In genomic region chr7:135171581-135172291, GRCh38 we compare ENCODE assay signal across 2 cellular contexts.
TF ChIP-seq lines count a peak whose summit lies in the region.
"Not testable (repeated sequence)": the region's sequence is repeated elsewhere in the genome, so short reads cannot be mapped to it uniquely, and the experiment has no call there.

No MANE protein-coding gene starts in this region.

TF ChIP-seq in WTC11, 78 proteins besides CTCF, POLR2A, EP300 and RAD21:
- TF ChIP-seq GABPB1 (CRISPR knock-in tag; IDR thresholded peaks at IDR 0.05) = peak; percentile 94

TF ChIP-seq in HepG2, 621 proteins besides CTCF, POLR2A, EP300 and RAD21 (continues in another document):
- TF ChIP-seq ERF (CRISPR knock-in tag; IDR thresholded peaks at IDR 0.05) = 0 out of 2 replicates have a peak, but pooled peaks have one; percentile 15
- peak; percentile 58; the same call in 1 of the 2 replicates for TF ChIP-seq ZBTB20 (CRISPR knock-in tag; IDR thresholded peaks at IDR 0.05; ENCODE audit: borderline replicate concordance, low read depth)
- not testable (repeated sequence) for TF ChIP-seq LCORL (IDR thresholded peaks at IDR 0.05); SOX13 (IDR thresholded peaks at IDR 0.05); GABPA (CRISPR knock-in tag; IDR thresholded peaks at IDR 0.05; ENCODE audit: low read depth)
- TF ChIP-seq LCORL (CRISPR knock-in tag; IDR thresholded peaks at IDR 0.05) = peak; percentile 59
- TF ChIP-seq, protein P1, sequence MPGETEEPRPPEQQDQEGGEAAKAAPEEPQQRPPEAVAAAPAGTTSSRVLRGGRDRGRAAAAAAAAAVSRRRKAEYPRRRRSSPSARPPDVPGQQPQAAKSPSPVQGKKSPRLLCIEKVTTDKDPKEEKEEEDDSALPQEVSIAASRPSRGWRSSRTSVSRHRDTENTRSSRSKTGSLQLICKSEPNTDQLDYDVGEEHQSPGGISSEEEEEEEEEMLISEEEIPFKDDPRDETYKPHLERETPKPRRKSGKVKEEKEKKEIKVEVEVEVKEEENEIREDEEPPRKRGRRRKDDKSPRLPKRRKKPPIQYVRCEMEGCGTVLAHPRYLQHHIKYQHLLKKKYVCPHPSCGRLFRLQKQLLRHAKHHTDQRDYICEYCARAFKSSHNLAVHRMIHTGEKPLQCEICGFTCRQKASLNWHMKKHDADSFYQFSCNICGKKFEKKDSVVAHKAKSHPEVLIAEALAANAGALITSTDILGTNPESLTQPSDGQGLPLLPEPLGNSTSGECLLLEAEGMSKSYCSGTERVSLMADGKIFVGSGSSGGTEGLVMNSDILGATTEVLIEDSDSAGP (CRISPR knock-in tag; IDR thresholded peaks at IDR 0.05; ENCODE audit: borderline replicate concordance) = 0 out of 2 replicates have a peak, but pooled peaks have one; percentile 57
- TF ChIP-seq, protein P2, sequence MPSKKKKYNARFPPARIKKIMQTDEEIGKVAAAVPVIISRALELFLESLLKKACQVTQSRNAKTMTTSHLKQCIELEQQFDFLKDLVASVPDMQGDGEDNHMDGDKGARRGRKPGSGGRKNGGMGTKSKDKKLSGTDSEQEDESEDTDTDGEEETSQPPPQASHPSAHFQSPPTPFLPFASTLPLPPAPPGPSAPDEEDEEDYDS (CRISPR knock-in tag; IDR thresholded peaks at IDR 0.05) = peak; percentile 77
- TF ChIP-seq ZNF264 (CRISPR knock-in tag; IDR thresholded peaks at IDR 0.05) = peak; percentile 7; the same call in 1 of the 2 replicates
- TF ChIP-seq FOXJ3 (CRISPR knock-in tag; IDR thresholded peaks at IDR 0.05; ENCODE audit: borderline replicate concordance) = peak; percentile 34; the same call in 1 of the 2 replicates
- TF ChIP-seq HDAC1 (CRISPR knock-in tag; IDR thresholded peaks at IDR 0.05) = peak; percentile 23; the same call in 1 of the 2 replicates
- peak; percentile 78 for TF ChIP-seq POLR2AphosphoS5 (IDR thresholded peaks at IDR 0.05; ENCODE audit: low read depth, low read length)
- TF ChIP-seq, protein P3, sequence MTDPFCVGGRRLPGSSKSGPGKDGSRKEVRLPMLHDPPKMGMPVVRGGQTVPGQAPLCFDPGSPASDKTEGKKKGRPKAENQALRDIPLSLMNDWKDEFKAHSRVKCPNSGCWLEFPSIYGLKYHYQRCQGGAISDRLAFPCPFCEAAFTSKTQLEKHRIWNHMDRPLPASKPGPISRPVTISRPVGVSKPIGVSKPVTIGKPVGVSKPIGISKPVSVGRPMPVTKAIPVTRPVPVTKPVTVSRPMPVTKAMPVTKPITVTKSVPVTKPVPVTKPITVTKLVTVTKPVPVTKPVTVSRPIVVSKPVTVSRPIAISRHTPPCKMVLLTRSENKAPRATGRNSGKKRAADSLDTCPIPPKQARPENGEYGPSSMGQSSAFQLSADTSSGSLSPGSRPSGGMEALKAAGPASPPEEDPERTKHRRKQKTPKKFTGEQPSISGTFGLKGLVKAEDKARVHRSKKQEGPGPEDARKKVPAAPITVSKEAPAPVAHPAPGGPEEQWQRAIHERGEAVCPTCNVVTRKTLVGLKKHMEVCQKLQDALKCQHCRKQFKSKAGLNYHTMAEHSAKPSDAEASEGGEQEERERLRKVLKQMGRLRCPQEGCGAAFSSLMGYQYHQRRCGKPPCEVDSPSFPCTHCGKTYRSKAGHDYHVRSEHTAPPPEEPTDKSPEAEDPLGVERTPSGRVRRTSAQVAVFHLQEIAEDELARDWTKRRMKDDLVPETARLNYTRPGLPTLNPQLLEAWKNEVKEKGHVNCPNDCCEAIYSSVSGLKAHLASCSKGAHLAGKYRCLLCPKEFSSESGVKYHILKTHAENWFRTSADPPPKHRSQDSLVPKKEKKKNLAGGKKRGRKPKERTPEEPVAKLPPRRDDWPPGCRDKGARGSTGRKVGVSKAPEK (CRISPR knock-in tag; IDR thresholded peaks at IDR 0.05; ENCODE audit: borderline replicate concordance) = 0 out of 2 replicates have a peak, but pooled peaks have one; percentile 44
- peak; percentile 59; the same call in 1 of the 2 replicates for TF ChIP-seq MEIS2 (CRISPR knock-in tag; IDR thresholded peaks at IDR 0.05)
- TF ChIP-seq KAT7 (CRISPR knock-in tag; IDR thresholded peaks at IDR 0.05; ENCODE audit: borderline replicate concordance) = peak; percentile 52; the same call in 1 of the 2 replicates
- 0 out of 2 replicates have a peak, but pooled peaks have one; percentile 30 for TF ChIP-seq NFYB (CRISPR knock-in tag; IDR thresholded peaks at IDR 0.05)
- TF ChIP-seq HNF4A (CRISPR knock-in tag; IDR thresholded peaks at IDR 0.05) = peak; percentile 19; the same call in 1 of the 2 replicates
- TF ChIP-seq ZNF746 (CRISPR knock-in tag; IDR thresholded peaks at IDR 0.05) = 0 out of 2 replicates have a peak, but pooled peaks have one; percentile 46
- TF ChIP-seq SOX13 (CRISPR knock-in tag; conservative IDR thresholded peaks at IDR 0.05 in 1 of 2, IDR thresholded peaks at IDR 0.05 in 1 of 2) = 0 out of 4 replicates have a peak, but pooled peaks of 1 of the 2 experiments have one; percentile 6
- peak; percentile 42; the same call in 1 of the 3 replicates for TF ChIP-seq MXI1 (IDR thresholded peaks at IDR 0.05; ENCODE audit: borderline replicate concordance, low read depth, low read length)
- TF ChIP-seq ZNF331 (CRISPR knock-in tag; IDR thresholded peaks at IDR 0.05) = peak; percentile 16; the same call in 1 of the 2 replicates
- peak; percentile 51; the same call in 1 of the 2 replicates for TF ChIP-seq SMAD1 (CRISPR knock-in tag; IDR thresholded peaks at IDR 0.05; ENCODE audit: borderline replicate concordance, low read depth)
- 0 out of 2 replicates have a peak, but pooled peaks have one; percentile 55 for TF ChIP-seq NFKB2 (CRISPR knock-in tag; IDR thresholded peaks at IDR 0.05; ENCODE audit: borderline replicate concordance)
- peak; percentile 88 for TF ChIP-seq YY1 (IDR thresholded peaks at IDR 0.05; ENCODE audit: insufficient read depth, insufficient replicate concordance, low read depth, low read length)
- TF ChIP-seq PHF20 (CRISPR knock-in tag; IDR thresholded peaks at IDR 0.05) = peak; percentile 17; the same call in 1 of the 2 replicates
- TF ChIP-seq MIER2 (CRISPR knock-in tag; IDR thresholded peaks at IDR 0.05) = 0 out of 2 replicates have a peak, but pooled peaks have one; percentile 15
- TF ChIP-seq CEBPB (IDR thresholded peaks at IDR 0.05; ENCODE audit: borderline replicate concordance, low read depth, low read length) = peak; percentile 98
- TF ChIP-seq HBP1 (CRISPR knock-in tag; IDR thresholded peaks at IDR 0.05; ENCODE audit: low read depth) = peak; percentile 41; the same call in 1 of the 2 replicates
- peak; percentile 18 for TF ChIP-seq XRCC5 (optimal IDR thresholded peaks at IDR 0.05; ENCODE audit: low read length)
- TF ChIP-seq, protein P4, sequence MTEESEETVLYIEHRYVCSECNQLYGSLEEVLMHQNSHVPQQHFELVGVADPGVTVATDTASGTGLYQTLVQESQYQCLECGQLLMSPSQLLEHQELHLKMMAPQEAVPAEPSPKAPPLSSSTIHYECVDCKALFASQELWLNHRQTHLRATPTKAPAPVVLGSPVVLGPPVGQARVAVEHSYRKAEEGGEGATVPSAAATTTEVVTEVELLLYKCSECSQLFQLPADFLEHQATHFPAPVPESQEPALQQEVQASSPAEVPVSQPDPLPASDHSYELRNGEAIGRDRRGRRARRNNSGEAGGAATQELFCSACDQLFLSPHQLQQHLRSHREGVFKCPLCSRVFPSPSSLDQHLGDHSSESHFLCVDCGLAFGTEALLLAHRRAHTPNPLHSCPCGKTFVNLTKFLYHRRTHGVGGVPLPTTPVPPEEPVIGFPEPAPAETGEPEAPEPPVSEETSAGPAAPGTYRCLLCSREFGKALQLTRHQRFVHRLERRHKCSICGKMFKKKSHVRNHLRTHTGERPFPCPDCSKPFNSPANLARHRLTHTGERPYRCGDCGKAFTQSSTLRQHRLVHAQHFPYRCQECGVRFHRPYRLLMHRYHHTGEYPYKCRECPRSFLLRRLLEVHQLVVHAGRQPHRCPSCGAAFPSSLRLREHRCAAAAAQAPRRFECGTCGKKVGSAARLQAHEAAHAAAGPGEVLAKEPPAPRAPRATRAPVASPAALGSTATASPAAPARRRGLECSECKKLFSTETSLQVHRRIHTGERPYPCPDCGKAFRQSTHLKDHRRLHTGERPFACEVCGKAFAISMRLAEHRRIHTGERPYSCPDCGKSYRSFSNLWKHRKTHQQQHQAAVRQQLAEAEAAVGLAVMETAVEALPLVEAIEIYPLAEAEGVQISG (CRISPR knock-in tag; IDR thresholded peaks at IDR 0.05) = peak; percentile 51; the same call in 1 of the 2 replicates
- TF ChIP-seq ZNF781 (CRISPR knock-in tag; IDR thresholded peaks at IDR 0.05; ENCODE audit: borderline replicate concordance, not compliant biosample characterization) = peak; percentile 30
- TF ChIP-seq RBFOX2 (IDR thresholded peaks at IDR 0.05; ENCODE audit: low read depth, low read length) = peak; percentile 51
- TF ChIP-seq, protein P5, sequence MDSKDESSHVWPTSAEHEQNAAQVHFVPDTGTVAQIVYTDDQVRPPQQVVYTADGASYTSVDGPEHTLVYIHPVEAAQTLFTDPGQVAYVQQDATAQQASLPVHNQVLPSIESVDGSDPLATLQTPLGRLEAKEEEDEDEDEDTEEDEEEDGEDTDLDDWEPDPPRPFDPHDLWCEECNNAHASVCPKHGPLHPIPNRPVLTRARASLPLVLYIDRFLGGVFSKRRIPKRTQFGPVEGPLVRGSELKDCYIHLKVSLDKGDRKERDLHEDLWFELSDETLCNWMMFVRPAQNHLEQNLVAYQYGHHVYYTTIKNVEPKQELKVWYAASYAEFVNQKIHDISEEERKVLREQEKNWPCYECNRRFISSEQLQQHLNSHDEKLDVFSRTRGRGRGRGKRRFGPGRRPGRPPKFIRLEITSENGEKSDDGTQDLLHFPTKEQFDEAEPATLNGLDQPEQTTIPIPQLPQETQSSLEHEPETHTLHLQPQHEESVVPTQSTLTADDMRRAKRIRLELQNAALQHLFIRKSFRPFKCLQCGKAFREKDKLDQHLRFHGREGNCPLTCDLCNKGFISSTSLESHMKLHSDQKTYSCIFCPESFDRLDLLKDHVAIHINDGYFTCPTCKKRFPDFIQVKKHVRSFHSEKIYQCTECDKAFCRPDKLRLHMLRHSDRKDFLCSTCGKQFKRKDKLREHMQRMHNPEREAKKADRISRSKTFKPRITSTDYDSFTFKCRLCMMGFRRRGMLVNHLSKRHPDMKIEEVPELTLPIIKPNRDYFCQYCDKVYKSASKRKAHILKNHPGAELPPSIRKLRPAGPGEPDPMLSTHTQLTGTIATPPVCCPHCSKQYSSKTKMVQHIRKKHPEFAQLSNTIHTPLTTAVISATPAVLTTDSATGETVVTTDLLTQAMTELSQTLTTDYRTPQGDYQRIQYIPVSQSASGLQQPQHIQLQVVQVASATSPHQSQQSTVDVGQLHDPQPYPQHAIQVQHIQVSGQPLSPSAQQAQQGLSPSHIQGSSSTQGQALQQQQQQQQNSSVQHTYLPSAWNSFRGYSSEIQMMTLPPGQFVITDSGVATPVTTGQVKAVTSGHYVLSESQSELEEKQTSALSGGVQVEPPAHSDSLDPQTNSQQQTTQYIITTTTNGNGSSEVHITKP (CRISPR knock-in tag; IDR thresholded peaks at IDR 0.05; ENCODE audit: low read depth) = 0 out of 2 replicates have a peak, but pooled peaks have one; percentile 19
- peak; percentile 42; the same call in 1 of the 2 replicates for TF ChIP-seq ZNF792 (CRISPR knock-in tag; IDR thresholded peaks at IDR 0.05)
- peak; percentile 51; the same call in 1 of the 2 replicates for TF ChIP-seq SRY (CRISPR knock-in tag; IDR thresholded peaks at IDR 0.05)
- 0 out of 2 replicates have a peak, but pooled peaks have one; percentile 2 for TF ChIP-seq FOXA3 (CRISPR knock-in tag; IDR thresholded peaks at IDR 0.05)
- peak; percentile 30; the same call in 1 of the 2 replicates for TF ChIP-seq GABPA (IDR thresholded peaks at IDR 0.05; ENCODE audit: low read depth, low read length)
- peak; percentile 54; the same call in 1 of the 2 replicates for TF ChIP-seq PHF8 (CRISPR knock-in tag; IDR thresholded peaks at IDR 0.05)
- TF ChIP-seq, protein P6, sequence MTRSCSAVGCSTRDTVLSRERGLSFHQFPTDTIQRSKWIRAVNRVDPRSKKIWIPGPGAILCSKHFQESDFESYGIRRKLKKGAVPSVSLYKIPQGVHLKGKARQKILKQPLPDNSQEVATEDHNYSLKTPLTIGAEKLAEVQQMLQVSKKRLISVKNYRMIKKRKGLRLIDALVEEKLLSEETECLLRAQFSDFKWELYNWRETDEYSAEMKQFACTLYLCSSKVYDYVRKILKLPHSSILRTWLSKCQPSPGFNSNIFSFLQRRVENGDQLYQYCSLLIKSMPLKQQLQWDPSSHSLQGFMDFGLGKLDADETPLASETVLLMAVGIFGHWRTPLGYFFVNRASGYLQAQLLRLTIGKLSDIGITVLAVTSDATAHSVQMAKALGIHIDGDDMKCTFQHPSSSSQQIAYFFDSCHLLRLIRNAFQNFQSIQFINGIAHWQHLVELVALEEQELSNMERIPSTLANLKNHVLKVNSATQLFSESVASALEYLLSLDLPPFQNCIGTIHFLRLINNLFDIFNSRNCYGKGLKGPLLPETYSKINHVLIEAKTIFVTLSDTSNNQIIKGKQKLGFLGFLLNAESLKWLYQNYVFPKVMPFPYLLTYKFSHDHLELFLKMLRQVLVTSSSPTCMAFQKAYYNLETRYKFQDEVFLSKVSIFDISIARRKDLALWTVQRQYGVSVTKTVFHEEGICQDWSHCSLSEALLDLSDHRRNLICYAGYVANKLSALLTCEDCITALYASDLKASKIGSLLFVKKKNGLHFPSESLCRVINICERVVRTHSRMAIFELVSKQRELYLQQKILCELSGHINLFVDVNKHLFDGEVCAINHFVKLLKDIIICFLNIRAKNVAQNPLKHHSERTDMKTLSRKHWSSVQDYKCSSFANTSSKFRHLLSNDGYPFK (CRISPR knock-in tag; IDR thresholded peaks at IDR 0.05; ENCODE audit: borderline replicate concordance) = peak; percentile 27; the same call in 1 of the 2 replicates
- peak; percentile 49; the same call in 1 of the 2 replicates for TF ChIP-seq KAT8 (CRISPR knock-in tag; IDR thresholded peaks at IDR 0.05)
- peak; percentile 22 for TF ChIP-seq AGO2 (optimal IDR thresholded peaks at IDR 0.05; ENCODE audit: low read depth, low read length)
- TF ChIP-seq ZSCAN20 (CRISPR knock-in tag; IDR thresholded peaks at IDR 0.05; ENCODE audit: borderline replicate concordance) = 0 out of 2 replicates have a peak, but pooled peaks have one; percentile 16
- peak; percentile 47; the same call in 1 of the 2 replicates for TF ChIP-seq MIER3 (CRISPR knock-in tag; IDR thresholded peaks at IDR 0.05; ENCODE audit: borderline replicate concordance)
- TF ChIP-seq HOXA3 (CRISPR knock-in tag; IDR thresholded peaks at IDR 0.05) = peak; percentile 65
- TF ChIP-seq ELF1 (CRISPR knock-in tag; IDR thresholded peaks at IDR 0.05) = peak; percentile 66
- peak; percentile 68 for TF ChIP-seq PITX1 (CRISPR knock-in tag; IDR thresholded peaks at IDR 0.05)
- TF ChIP-seq CREB1 (IDR thresholded peaks at IDR 0.05) = peak; percentile 17; the same call in 1 of the 2 replicates
- peak; percentile 46 for TF ChIP-seq CREB1 (CRISPR knock-in tag; IDR thresholded peaks at IDR 0.05)
